ENCODE assay signal across 9 cellular contexts in the genomic region with DNA sequence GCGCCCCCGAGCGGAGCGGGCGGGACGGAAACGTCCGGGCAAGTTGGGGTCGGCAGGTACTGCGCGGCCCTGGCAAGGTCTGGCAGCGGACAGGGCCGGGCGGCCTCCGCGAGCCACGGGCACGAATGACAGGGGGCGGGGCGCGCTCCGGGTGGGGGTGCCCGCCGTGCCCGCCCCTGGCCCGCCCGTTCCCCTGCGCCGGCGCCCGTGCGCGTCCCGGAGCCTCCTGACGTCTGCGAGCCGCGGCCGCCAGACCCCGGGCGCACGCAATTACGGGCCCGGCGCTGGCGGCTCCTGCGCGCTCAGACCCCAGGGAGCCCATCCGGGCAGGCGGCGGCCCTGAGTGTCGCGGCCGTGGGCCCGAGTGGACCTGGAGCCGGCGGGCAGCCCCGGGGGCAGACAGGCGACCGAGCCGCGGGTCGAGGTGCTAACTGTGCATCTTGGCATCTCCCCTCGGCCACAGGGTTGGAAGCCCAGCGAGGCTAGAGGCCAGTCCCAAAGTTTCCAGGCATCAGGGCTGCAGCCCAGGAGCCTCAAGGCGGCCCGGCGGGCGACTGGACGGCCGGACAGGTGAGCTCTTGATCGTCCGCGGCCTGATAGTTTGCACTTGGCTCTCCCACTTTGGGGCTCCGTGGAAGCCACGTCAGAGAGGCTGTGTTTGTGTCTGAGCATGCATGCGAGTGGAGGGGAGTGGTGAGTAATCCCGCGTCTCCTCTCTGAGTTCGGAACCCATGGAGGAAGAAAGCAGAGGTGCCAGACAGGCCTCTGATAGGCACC. TPM values are rescaled to one million over a fixed set of nuclear protein-coding genes. Genes with fewer than 3 reads are reported as not detected.
DNase-seq lines count a peak whose midpoint lies in the region; FAIRE-seq and TF ChIP-seq lines count a peak whose summit lies in the region.
"Had no signal": no experiment of that assay in that cellular context is flagged by ENCODE, and none has a peak within 500 bp of the region (broad histone marks: within the 10 kb centered on the region; RNA-seq: fewer than 3 reads in every experiment).

No MANE protein-coding gene starts in this region.

- no peak overlapping the region for H3K14ac ChIP-seq in H9 (ENCODE audit: insufficient read depth, low read length)

- H3K79me1 ChIP-seq in H9 (ENCODE audit: insufficient read depth, low read depth, low read length, poor library complexity, severe bottlenecking) = no peaks in the 10 kb centered on the region

- H2BK120ac ChIP-seq in H9 (ENCODE audit: low read depth, low read length, poor library complexity, severe bottlenecking) = no peak overlapping the region

- H3K27ac ChIP-seq in H9 (ENCODE audit: insufficient read length, low read depth, low read length) (no peak overlapping the region), iPS DF 6.9 (ENCODE audit: low read length) (no peak overlapping the region)

- no peak overlapping the region for H2AFZ ChIP-seq in H9 (ENCODE audit: low read length)

- TF ChIP-seq POLR2A in GM12892 (IDR thresholded peaks at IDR 0.05; ENCODE audit: low read depth, low read length) = no peak

- peak overlapping the region; percentile 74 to 86 for H3K4me3 Mint-ChIP-seq in H9

- H3K4me1 Mint-ChIP-seq in H9 = peaks cover 16 to 19% of the 10 kb centered on the region in 2 experiments

- H3K18ac ChIP-seq in H9 (ENCODE audit: insufficient read length, low read depth, low read length) = no peak overlapping the region

- H3K27me3 ChIP-seq in H9 (ENCODE audit: insufficient read depth, low read length) = no peaks in the 10 kb centered on the region
- H3K27me3 ChIP-seq in iPS DF 6.9 (ENCODE audit: control insufficient read depth, insufficient read depth, low read length) = no peaks in the 10 kb centered on the region
- H3K27me3 ChIP-seq in skeletal muscle satellite cell (ENCODE audit: control insufficient read depth, insufficient read depth, low read length) = no peaks in the 10 kb centered on the region

- no peaks in the 10 kb centered on the region; a peak in 1 of 5 replicates for H3K9me3 Mint-ChIP-seq in H9

- no peak overlapping the region for H4K91ac ChIP-seq in H9 (ENCODE audit: insufficient read length, low read depth, low read length)

- no peak overlapping the region for H2BK15ac ChIP-seq in H9 (ENCODE audit: low read depth, low read length)

- H3K56ac ChIP-seq in H9 (ENCODE audit: insufficient read length, low read depth, low read length) = no peak overlapping the region

- no peak overlapping the region for H3K23ac ChIP-seq in H9 (ENCODE audit: insufficient read length, low read depth, low read length)

- no peaks in the 10 kb centered on the region for H4K20me1 ChIP-seq in H9 (ENCODE audit: control insufficient read depth, insufficient read depth, insufficient read length)

- peak overlapping the region; percentile 62 for H3K4me2 ChIP-seq in H9 (ENCODE audit: insufficient read depth, insufficient read length, low read length)
- peak overlapping the region; percentile 99 for H3K4me2 ChIP-seq in skeletal muscle satellite cell (ENCODE audit: low read length)

- no peak overlapping the region for H2BK5ac ChIP-seq in H9 (ENCODE audit: insufficient read length, low read length)

- no peak overlapping the region for H3K27ac Mint-ChIP-seq in H9

- no peak overlapping the region for H3K9ac ChIP-seq in H9 (ENCODE audit: extremely low read depth, insufficient read length, low read length)
- H3K9ac ChIP-seq in skeletal muscle satellite cell (ENCODE audit: low read depth, low read length) = peak overlapping the region; percentile 100

- peaks cover 0 to 15% (median 6%) of the 10 kb centered on the region in 3 experiments; a peak in 5 of 7 replicates for H3K36me3 Mint-ChIP-seq in H9 (ENCODE audit: insufficient read depth in 1 of 3, low read depth in 3 of 3)

- H3K4me3 ChIP-seq in astrocyte of the cerebellum (ENCODE audit: low read depth, low read length) (peak overlapping the region; percentile 87), iPS DF 6.9 (ENCODE audit: low read length) (peak overlapping the region; percentile 82), skeletal muscle satellite cell (ENCODE audit: low read length) (peak overlapping the region; percentile 100)

- peaks cover 5% of the 10 kb centered on the region; the same call in 1 of the 2 replicates for H3K4me1 ChIP-seq in H9 (ENCODE audit: insufficient read depth, low read length)
- H3K4me1 ChIP-seq in iPS DF 6.9 (ENCODE audit: control insufficient read depth, insufficient read depth, low read length) = 0 out of 2 replicates have a peak, but pooled peaks cover 3% of the 10 kb centered on the region
- peaks cover 20% of the 10 kb centered on the region for H3K4me1 ChIP-seq in skeletal muscle satellite cell (ENCODE audit: control insufficient read depth, insufficient read depth, low read length)

- DNase-seq in DMS53 (lab: John Stamatoyannopoulos, UW) = peak; percentile 76
- DNase-seq in DMS53 treated with DMSO at 0.1 percent for 48 hours (lab: John Stamatoyannopoulos, UW; ENCODE audit: unreplicated experiment) = no peak
- peak; percentile 27 for DNase-seq in H9
- peak; percentile 75 for DNase-seq in NCI-H510A treated with DMSO at 0.1 percent for 48 hours (lab: John Stamatoyannopoulos, UW)
- DNase-seq in astrocyte of the cerebellum (ENCODE audit: low read depth) = no peak
- DNase-seq in iPS DF 6.9 (ENCODE audit: low read depth, low spot score) = no peak
- no peak for DNase-seq in GM12892 (ENCODE audit: insufficient read length)

- H4K5ac ChIP-seq in H9 (ENCODE audit: insufficient read length, low read depth, low read length) = no peak overlapping the region

- in situ Hi-C loops in astrocyte of the cerebellum (cut with HindIII; ENCODE audit: low sequenced_read_pairs) = no loop called here

- H3K27me3 Mint-ChIP-seq in H9 (ENCODE audit: low read depth) = no peaks in the 10 kb centered on the region

- no CpG with 5 or more reads among the region's 80 CpGs for WGBS in H9 (ENCODE audit: extremely low coverage, insufficient read length, low lambda C conversion rate)
- no CpG with 5 or more reads among the region's 80 CpGs for WGBS in iPS DF 6.9 (ENCODE audit: insufficient coverage, insufficient read length)

- H3K23me2 ChIP-seq in H9 (ENCODE audit: insufficient read length, low read depth, low read length, poor library complexity, severe bottlenecking) = peaks cover 15% of the 10 kb centered on the region

- H3K36me3 ChIP-seq in iPS DF 6.9 (ENCODE audit: control insufficient read depth, insufficient read depth, low read length) (no peaks in the 10 kb centered on the region), skeletal muscle satellite cell (ENCODE audit: insufficient read depth, low read length) (peaks cover 10% of the 10 kb centered on the region)

- TF ChIP-seq CTCF in H9 (conservative IDR thresholded peaks at IDR 0.05) (no peak), astrocyte of the cerebellum (IDR thresholded peaks at IDR 0.05; ENCODE audit: low read depth, low read length, missing control alignments) (no peak)

- H2BK20ac ChIP-seq in H9 (ENCODE audit: low read depth, low read length, poor library complexity, severe bottlenecking) = no peak overlapping the region

- no peaks in the 10 kb centered on the region for H3K79me2 ChIP-seq in H9 (ENCODE audit: insufficient read depth, low read length)

- H3K4ac ChIP-seq in H9 (ENCODE audit: low read depth, low read length) = no peak overlapping the region

- no peak overlapping the region for H2AK5ac ChIP-seq in H9 (ENCODE audit: insufficient read length, low read length)

- H2BK12ac ChIP-seq in H9 (ENCODE audit: insufficient read length, low read depth, low read length) = no peak overlapping the region

- no peak overlapping the region for H4K8ac ChIP-seq in H9 (replicated peaks; ENCODE audit: insufficient read length, low read depth, low read length)

- FAIRE-seq in GM12892 (lab: Jason Lieb, UNC) = no peak
- FAIRE-seq: endometrium had no signal

- H3T11ph ChIP-seq in H9 (ENCODE audit: low read length) = no peak overlapping the region

- no peaks in the 10 kb centered on the region for H3K9me3 ChIP-seq in H9 (ENCODE audit: control insufficient read depth, low read depth, low read length)
- no peaks in the 10 kb centered on the region for H3K9me3 ChIP-seq in iPS DF 6.9 (ENCODE audit: control insufficient read depth, insufficient read depth, low read length)
- H3K9me3 ChIP-seq in skeletal muscle satellite cell (replicated peaks; ENCODE audit: low read length) = no peaks in the 10 kb centered on the region

RNA-seq across cellular contexts. Expression of a gene that starts 0.9 kb away (rescaled TPM):
- 77.8 and 78.9 TPM in 2 replicates for total RNA-seq in H9 (2021)
- total RNA-seq in skeletal muscle satellite cell (2012; rRNA removed) = 26.9 and 29.4 TPM in 2 replicates
- 4.6 TPM for polyA plus RNA-seq in GM12892 (2012; ENCODE audit: missing spikeins)

RNA-seq across cellular contexts. Expression of a gene that starts 15.7 kb away (rescaled TPM):
- 12.5 and 13.7 TPM in 2 replicates for total RNA-seq in H9 (2021)
- 1.1 TPM in 1 of 2 replicates, not detected in the other for total RNA-seq in skeletal muscle satellite cell (2012; rRNA removed)
- not detected for polyA plus RNA-seq in GM12892 (2012; ENCODE audit: missing spikeins)

RNA-seq across cellular contexts. Expression of a gene that starts 16.3 kb away (rescaled TPM):
- total RNA-seq in H9 (2021) = 15.2 TPM in 2 replicates
- 2.3 and 5.0 TPM in 2 replicates for total RNA-seq in skeletal muscle satellite cell (2012; rRNA removed)
- polyA plus RNA-seq in GM12892 (2012; ENCODE audit: missing spikeins) = 0.68 TPM

RNA-seq across cellular contexts. Expression of a gene that starts 41.6 kb away (rescaled TPM):
- 179 and 186 TPM in 2 replicates for total RNA-seq in H9 (2021)
- 47.7 and 54.0 TPM in 2 replicates for total RNA-seq in skeletal muscle satellite cell (2012; rRNA removed)
- polyA plus RNA-seq in GM12892 (2012; ENCODE audit: missing spikeins) = 84.2 TPM

RNA-seq across cellular contexts. Expression of a gene that starts 42.6 kb away (rescaled TPM):
- 30.1 and 33.3 TPM in 2 replicates for total RNA-seq in H9 (2021)
- total RNA-seq in skeletal muscle satellite cell (2012; rRNA removed) = 3.9 and 5.1 TPM in 2 replicates
- polyA plus RNA-seq in GM12892 (2012; ENCODE audit: missing spikeins) = 18.3 TPM

Comparison
In these comparisons a context has a peak if more than half of its experiments do, and no peak if none do; other contexts are left out.
1. DNase-seq: peak in DMS53 (single experiment), H9 (single experiment) and NCI-H510A treated with DMSO at 0.1 percent for 48 hours (single experiment); none in DMS53 treated with DMSO at 0.1 percent for 48 hours (single experiment), astrocyte of the cerebellum (single experiment), iPS DF 6.9 (single experiment) and GM12892 (single experiment).
2. Peak in every context shown above with its lines, with median percentiles within 50 percentile points of each other: H3K4me3 ChIP-seq.